Comparison of ENCODE assay signal across 11 cellular contexts in genomic region chr12:55704824-55705780, GRCh38. TPM values are rescaled to one million over a fixed set of nuclear protein-coding genes. Genes with fewer than 3 reads are reported as not detected.
DNase-seq lines count a peak whose midpoint lies in the region; TF ChIP-seq lines count a peak whose summit lies in the region.
"Had no signal": no experiment of that assay in that cellular context is flagged by ENCODE, and none has a peak within 500 bp of the region (broad histone marks: within the 10 kb centered on the region; RNA-seq: fewer than 3 reads in every experiment).

No MANE protein-coding gene starts in this region.

- peak overlapping the region; percentile 51 for H3K4me3 Mint-ChIP-seq in chondrocyte (ENCODE audit: unreplicated experiment)

- CTCF ChIA-PET in HEK293T (lab: Yijun Ruan, JAX) = interaction anchor here (1.0 to 1.6 kb wide), 6 partner anchors 9 to 113 kb away, joined by 3 to 10 read pairs (median 4); partner anchors contain the start of genes BLOC1S1, ORMDL2 and SARNP

- no peak overlapping the region for H3K27ac Mint-ChIP-seq in chondrocyte (ENCODE audit: unreplicated experiment)

- H3K9me3 ChIP-seq in stomach smooth muscle (ENCODE audit: control insufficient read depth in 2 of 2, low read length in 2 of 2) = no peaks in the 10 kb centered on the region

- H3K9ac ChIP-seq in stomach smooth muscle (ENCODE audit: low read length in 2 of 2) = peak overlapping the region; percentile 82 to 95

- TF ChIP-seq CTCF in chondrocyte (IDR thresholded peaks at IDR 0.05) = no peak

- peak overlapping the region; percentile 91 to 93 for H3K4me3 ChIP-seq in stomach smooth muscle (ENCODE audit: low read length in 2 of 2)

- H3K4me1 ChIP-seq in stomach smooth muscle (ENCODE audit: control insufficient read depth, insufficient read depth, low read length) = peaks cover 76% of the 10 kb centered on the region

- DNase-seq in chondrocyte (ENCODE audit: low spot score) (peak; percentile 44), HEK293T (ENCODE audit: extremely low spot score) (no peak), middle frontal gyrus (ENCODE audit: extremely low spot score, low spot score) (no peak)
- DNase-seq in activated CD8-positive, alpha-beta memory T cell treated with anti-CD3 and anti-CD28 coated beads, Interleukin-2, amount 50 U/mL, for 48 hours = no peak
- DNase-seq: activated CD4-positive, alpha-beta T cell treated with anti-CD3 and anti-CD28 coated beads, Interleukin-2, amount 50 U/mL, for 48 hours; activated naive CD4-positive, alpha-beta T cell treated with Interleukin-2 at 50 U/mL for 16 hours; cortex of kidney; foreskin melanocyte; GOT3 had no signal

- POLR2A ChIA-PET in HEK293T (lab: Yijun Ruan, JAX) = interaction anchor here (1.3 to 2.9 kb wide), 2 partner anchors 12 to 24 kb away, joined by 6 to 18 read pairs; partner anchors contain the start of gene BLOC1S1

- H3K27ac ChIP-seq in layer of hippocampus (ENCODE audit: low read depth, low read length) (peak overlapping the region; percentile 60), stomach smooth muscle (ENCODE audit: low read length) (peak overlapping the region; percentile 91)

- peaks cover 20% of the 10 kb centered on the region for H3K27me3 Mint-ChIP-seq in chondrocyte (ENCODE audit: low read depth)

- H3K36me3 ChIP-seq in stomach smooth muscle (ENCODE audit: control insufficient read depth in 2 of 2, insufficient read depth in 2 of 2, low read length in 2 of 2) = peaks cover 12 to 14% of the 10 kb centered on the region in 2 donors

- H3K27me3 ChIP-seq in layer of hippocampus (ENCODE audit: control insufficient read depth, insufficient read depth, low read length) (no peaks in the 10 kb centered on the region), stomach smooth muscle (ENCODE audit: control insufficient read depth in 1 of 2, insufficient read depth in 2 of 2, low read length in 2 of 2) (no peaks in the 10 kb centered on the region)

- peaks cover 39% of the 10 kb centered on the region for H3K4me1 Mint-ChIP-seq in chondrocyte (ENCODE audit: low read depth)

- no peaks in the 10 kb centered on the region for H3K36me3 Mint-ChIP-seq in chondrocyte (ENCODE audit: low read depth)

- H3K9me3 Mint-ChIP-seq in chondrocyte (ENCODE audit: low read depth) = no peaks in the 10 kb centered on the region

TF ChIP-seq in HEK293T, 16 proteins besides CTCF, POLR2A, EP300 and RAD21:
- TF ChIP-seq FOXK2 (IDR thresholded peaks at IDR 0.05) (no peak), LEF1 (IDR thresholded peaks at IDR 0.05; ENCODE audit: borderline replicate concordance) (no peak), FOXM1 (IDR thresholded peaks at IDR 0.05; ENCODE audit: borderline replicate concordance) (no peak), ELF4 (IDR thresholded peaks at IDR 0.05) (no peak), ZNF384 (IDR thresholded peaks at IDR 0.05) (no peak), TARDBP (IDR thresholded peaks at IDR 0.05) (no peak), ARNT (IDR thresholded peaks at IDR 0.05) (no peak), L3MBTL2 (conservative IDR thresholded peaks at IDR 0.05) (no peak), FOXA1 (IDR thresholded peaks at IDR 0.05) (no peak), SUZ12 (IDR thresholded peaks at IDR 0.05) (no peak), HDGF (IDR thresholded peaks at IDR 0.05; ENCODE audit: borderline replicate concordance) (no peak), CTBP1 (IDR thresholded peaks at IDR 0.05; ENCODE audit: borderline replicate concordance) (no peak), SP1 (IDR thresholded peaks at IDR 0.05) (no peak), NFRKB (IDR thresholded peaks at IDR 0.05) (no peak), BHLHE40 (IDR thresholded peaks at IDR 0.05; ENCODE audit: borderline replicate concordance) (no peak)
- TF ChIP-seq, protein P1, sequence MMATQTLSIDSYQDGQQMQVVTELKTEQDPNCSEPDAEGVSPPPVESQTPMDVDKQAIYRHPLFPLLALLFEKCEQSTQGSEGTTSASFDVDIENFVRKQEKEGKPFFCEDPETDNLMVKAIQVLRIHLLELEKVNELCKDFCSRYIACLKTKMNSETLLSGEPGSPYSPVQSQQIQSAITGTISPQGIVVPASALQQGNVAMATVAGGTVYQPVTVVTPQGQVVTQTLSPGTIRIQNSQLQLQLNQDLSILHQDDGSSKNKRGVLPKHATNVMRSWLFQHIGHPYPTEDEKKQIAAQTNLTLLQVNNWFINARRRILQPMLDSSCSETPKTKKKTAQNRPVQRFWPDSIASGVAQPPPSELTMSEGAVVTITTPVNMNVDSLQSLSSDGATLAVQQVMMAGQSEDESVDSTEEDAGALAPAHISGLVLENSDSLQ (IDR thresholded peaks at IDR 0.05) = no peak

RNA-seq across cellular contexts. Expression of gene ITGA7, which starts 2.6 kb away (rescaled TPM):
- total RNA-seq in chondrocyte = 5.6 to 32.4 TPM (median 31.6 TPM) in 3 replicates

RNA-seq across cellular contexts. Expression of gene BLOC1S1, which starts 10.7 kb away (rescaled TPM):
- total RNA-seq in chondrocyte = 67.3 to 78.4 TPM (median 77.2 TPM) in 3 replicates

RNA-seq across cellular contexts. Expression of gene RDH5, which starts 15.1 kb away (rescaled TPM):
- 2.3 to 3.7 TPM (median 3.2 TPM) in 3 replicates for total RNA-seq in chondrocyte

RNA-seq across cellular contexts. Expression of gene CD63, which starts 23.7 kb away (rescaled TPM):
- 1,244 to 1,365 TPM (median 1,317 TPM) in 3 replicates for total RNA-seq in chondrocyte

RNA-seq across cellular contexts. Expression of gene GDF11, which starts 37.8 kb away (rescaled TPM):
- total RNA-seq in chondrocyte = 17.8 to 19.1 TPM (median 18.3 TPM) in 3 replicates
